ENCODE assay signal across 10 cellular contexts in the genomic region with DNA sequence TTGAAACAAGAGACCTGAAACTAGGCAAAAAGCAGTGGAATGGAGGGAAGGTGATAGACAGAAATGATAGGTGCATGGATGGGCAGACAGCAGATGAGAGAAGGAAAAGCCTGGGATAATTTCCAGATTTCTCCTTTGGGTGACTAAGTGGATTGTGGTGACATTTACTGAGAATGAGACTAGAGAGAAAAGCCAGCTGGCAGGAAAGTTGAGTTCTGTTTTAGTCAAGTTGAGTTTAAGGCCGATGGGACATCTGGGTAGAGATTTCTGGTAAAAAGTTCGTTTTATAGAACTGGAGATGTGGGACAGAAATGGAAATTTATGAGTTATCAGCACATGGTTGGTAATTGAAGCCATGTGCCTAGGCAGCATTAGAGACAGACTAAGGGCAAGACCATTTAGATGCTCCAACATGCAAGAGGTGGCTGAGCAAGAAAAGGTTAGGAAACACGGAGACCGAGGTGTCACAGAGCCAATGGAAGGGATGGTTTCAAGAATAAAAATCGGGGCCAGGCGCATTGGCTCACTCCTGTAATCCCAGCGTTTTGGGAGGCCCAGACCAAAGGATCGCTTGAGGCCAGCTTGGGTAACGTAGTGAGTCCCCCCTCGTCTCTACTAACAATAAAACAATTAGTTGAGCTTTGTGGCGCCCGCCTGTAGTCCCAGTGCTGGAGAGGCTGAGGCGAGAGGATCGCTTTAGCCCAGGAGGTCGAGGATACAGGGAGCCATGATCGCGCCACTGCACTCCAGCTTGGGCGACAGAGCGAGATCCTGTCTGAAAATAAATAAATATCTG. TPM values are rescaled to one million over a fixed set of nuclear protein-coding genes. Genes with fewer than 3 reads are reported as not detected.
DNase-seq lines count a peak whose midpoint lies in the region; ATAC-seq, FAIRE-seq and TF ChIP-seq lines count a peak whose summit lies in the region.
"Had no signal": no experiment of that assay in that cellular context is flagged by ENCODE, and none has a peak within 500 bp of the region (broad histone marks: within the 10 kb centered on the region; RNA-seq: fewer than 3 reads in every experiment).

No MANE protein-coding gene starts in this region.

- POLR2A ChIA-PET in activated naive CD8-positive, alpha-beta T cell treated with anti-CD3 and anti-CD28 coated beads, Interleukin-2, amount 10 ng/mL, durations not matched to agents 7 days and 5 days (lab: Charles Lee), result no interaction called here
- POLR2A ChIA-PET in HepG2 (lab: Yijun Ruan, JAX), result no interaction called here

- H3K27ac Mint-ChIP-seq in activated naive CD8-positive, alpha-beta T cell treated with anti-CD3 and anti-CD28 coated beads, Interleukin-2, amount 10 ng/mL, durations not matched to agents 7 days and 5 days, result peak overlapping the region; percentile 83

- H3K79me2 ChIP-seq in HepG2 (ENCODE audit: insufficient read depth, low read length), result no peaks in the 10 kb centered on the region

- H3K36me3 Mint-ChIP-seq in activated naive CD8-positive, alpha-beta T cell treated with anti-CD3 and anti-CD28 coated beads, Interleukin-2, amount 10 ng/mL, durations not matched to agents 7 days and 5 days, result peaks cover 3% of the 10 kb centered on the region

- WGBS in HepG2 (ENCODE audit: low lambda C conversion rate), result 86% methylated on average over 17 of the region's 19 CpGs
- 82% methylated on average over 19 of the region's 19 CpGs for WGBS in urinary bladder

- no peaks in the 10 kb centered on the region for H3K36me3 ChIP-seq in cardiac muscle cell
- H3K36me3 ChIP-seq in HepG2 (replicated peaks in 1 of 2; ENCODE audit: control insufficient read depth in 1 of 2, insufficient read depth in 2 of 2, low read length in 2 of 2), result no peaks in the 10 kb centered on the region
- H3K36me3 ChIP-seq in urinary bladder (ENCODE audit: insufficient read depth), result no peaks in the 10 kb centered on the region

- no peak for ATAC-seq in left cardiac atrium
- no peak for ATAC-seq in activated naive CD8-positive, alpha-beta T cell treated with anti-CD3 and anti-CD28 coated beads, Interleukin-2, amount 10 ng/mL, durations not matched to agents 7 days and 5 days (ENCODE audit: low read depth)
- ATAC-seq in HepG2, result no peak
- no peak for ATAC-seq in HG02798 (IDR thresholded peaks at IDR 0.05; ENCODE audit: poor library complexity, unreplicated experiment)
- ATAC-seq in activated CD4-positive, CD25-positive, alpha-beta regulatory T cell treated with anti-CD3 and anti-CD28 coated beads, Interleukin-2, amount 50 U/mL, for 24 hours, result no peak
- ATAC-seq in GM18511 (IDR thresholded peaks at IDR 0.05; ENCODE audit: unreplicated experiment), result no peak

- H3K4me1 Mint-ChIP-seq in activated naive CD8-positive, alpha-beta T cell treated with anti-CD3 and anti-CD28 coated beads, Interleukin-2, amount 10 ng/mL, durations not matched to agents 7 days and 5 days, result peaks cover 14% of the 10 kb centered on the region

- H3K9me3 ChIP-seq in cardiac muscle cell (ENCODE audit: low read depth) (no peaks in the 10 kb centered on the region), HepG2 (ENCODE audit: low read length) (no peaks in the 10 kb centered on the region)
- H3K9me3 ChIP-seq: mucosa of descending colon had no signal

- no peak overlapping the region for H2AFZ ChIP-seq in HepG2 (ENCODE audit: low read length)

- intact Hi-C loops in left cardiac atrium (cut with DNase I), result loop anchor here (5.0 to 10.0 kb wide), 2 partner anchors 42 to 64 kb away; no protein-coding TSS in a partner anchor
- intact Hi-C loops in HepG2 (cut with micrococcal nuclease; ENCODE audit: unreplicated experiment), result no loop called here

- no peak for TF ChIP-seq POLR2A in HepG2 (IDR thresholded peaks at IDR 0.05; ENCODE audit: insufficient read depth in 1 of 2, low read depth in 2 of 2, low read length in 2 of 2)

- TF ChIP-seq RAD21 in HepG2 (CRISPR knock-in tag; IDR thresholded peaks at IDR 0.05), result no peak

- H3K27ac ChIP-seq in cardiac muscle cell, result no peak overlapping the region
- no peak overlapping the region for H3K27ac ChIP-seq in HepG2 (ENCODE audit: extremely low read length, insufficient read depth, low read length)
- peak overlapping the region; percentile 30 for H3K27ac ChIP-seq in urinary bladder (ENCODE audit: low read depth)

- H3K4me1 ChIP-seq in cardiac muscle cell (ENCODE audit: low read depth) (no peaks in the 10 kb centered on the region), HepG2 (ENCODE audit: insufficient read depth, low read length) (peaks cover 19% of the 10 kb centered on the region), urinary bladder (ENCODE audit: insufficient read depth) (no peaks in the 10 kb centered on the region)

- FAIRE-seq in HepG2 (lab: Jason Lieb, UNC), result no peak

- H3K9ac ChIP-seq in HepG2 (ENCODE audit: insufficient read depth, low read depth, low read length), result no peak overlapping the region

- H3K4me3 ChIP-seq in cardiac muscle cell, result peak overlapping the region; percentile 55
- H3K4me3 ChIP-seq in HepG2 (replicated peaks in 1 of 3; ENCODE audit: insufficient read depth in 1 of 3, low read depth in 2 of 3, low read length in 3 of 3), result no peak overlapping the region
- H3K4me3 ChIP-seq in urinary bladder (ENCODE audit: low read depth, low read length), result peak overlapping the region; percentile 94

- H3K4me2 ChIP-seq in HepG2 (ENCODE audit: low read depth, low read length), result no peak overlapping the region

- no peak for DNase-seq in cardiac muscle cell (ENCODE audit: low read depth in 1 of 2, low spot score in 1 of 2)
- DNase-seq in left cardiac atrium, result no peak
- no peak for DNase-seq in activated naive CD8-positive, alpha-beta T cell treated with anti-CD3 and anti-CD28 coated beads, Interleukin-2, amount 10 ng/mL, durations not matched to agents 7 days and 5 days
- DNase-seq in HepG2 (ENCODE audit: low spot score), result no peak
- DNase-seq: effector memory CD4-positive, alpha-beta T cell had no signal

- no peaks in the 10 kb centered on the region for H4K20me1 ChIP-seq in HepG2 (ENCODE audit: insufficient read depth, low read length)

- in situ Hi-C loops in HepG2 (cut with HindIII; ENCODE audit: extremely low pct_ligation_motif_present, low pct_unique_long_range_greater_than_20kb), result no loop called here

- H3K27me3 Mint-ChIP-seq in activated naive CD8-positive, alpha-beta T cell treated with anti-CD3 and anti-CD28 coated beads, Interleukin-2, amount 10 ng/mL, durations not matched to agents 7 days and 5 days, result peaks cover 6% of the 10 kb centered on the region

- CTCF ChIA-PET in HepG2 (lab: Yijun Ruan, JAX; ENCODE audit: low intra/inter-chr PET ratio, low total read pairs), result no interaction called here

- peak overlapping the region; percentile 89 for H3K4me3 Mint-ChIP-seq in activated naive CD8-positive, alpha-beta T cell treated with anti-CD3 and anti-CD28 coated beads, Interleukin-2, amount 10 ng/mL, durations not matched to agents 7 days and 5 days

- H3K27me3 ChIP-seq in cardiac muscle cell, result peaks cover 20% of the 10 kb centered on the region
- H3K27me3 ChIP-seq in HepG2 (ENCODE audit: control insufficient read depth in 1 of 2, insufficient read depth in 2 of 2, low read length in 2 of 2), result peaks cover 8 to 44% of the 10 kb centered on the region in 2 experiments; a peak in 4 of 5 replicates

- TF ChIP-seq CTCF in cardiac muscle cell (IDR thresholded peaks at IDR 0.05; ENCODE audit: low read depth, low read length) (no peak), HepG2 (CRISPR knock-in tag; IDR thresholded peaks at IDR 0.05) (no peak)

- no TSS peak for BruUV-seq in HepG2 (replicated peaks; lab: Mats Ljungman, UMichigan)

- TF ChIP-seq EP300 in HepG2 (IDR thresholded peaks at IDR 0.05; ENCODE audit: low read depth in 2 of 2, low read length in 2 of 2) (no peak), HepG2 (CRISPR knock-in tag; IDR thresholded peaks at IDR 0.05; ENCODE audit: borderline replicate concordance) (no peak)

- H3K9me3 Mint-ChIP-seq in activated naive CD8-positive, alpha-beta T cell treated with anti-CD3 and anti-CD28 coated beads, Interleukin-2, amount 10 ng/mL, durations not matched to agents 7 days and 5 days, result peaks cover 5% of the 10 kb centered on the region

RNA-seq across cellular contexts. Expression of a gene that starts 9.6 kb away (rescaled TPM):
- total RNA-seq in cardiac muscle cell (3.8 and 11.2 TPM in 2 replicates), left cardiac atrium (1 to 10 TPM; 4.0 to 8.8 TPM), HepG2 (2016; rRNA removed; fragmentation: Illumina TruSeq; extraction: Trizol) (0.06 and 0.13 TPM in 2 replicates), urinary bladder (36.4 TPM)
- polyA plus RNA-seq in cardiac muscle cell (2.0 and 3.2 TPM in 2 replicates), HepG2 (2011; rRNA removed) (0.01 and 0.05 TPM in 2 replicates), urinary bladder (3.4 TPM)
- 10 to 100 TPM; 18.9 to 19.1 TPM for total RNA-seq in activated naive CD8-positive, alpha-beta T cell treated with anti-CD3 and anti-CD28 coated beads, Interleukin-2, amount 10 ng/mL, durations not matched to agents 7 days and 5 days
- not detected in 2 replicates for total RNA-seq in HepG2 (2016; cell fraction: cytosol; rRNA removed; fragmentation: Illumina TruSeq; extraction: Trizol; ENCODE audit: low read depth)
- total RNA-seq in HepG2 (2016; cell fraction: insoluble cytoplasmic fraction; rRNA removed; fragmentation: Illumina TruSeq; extraction: Trizol), result 0.02 and 0.04 TPM in 2 replicates
- 0.09 TPM in 1 of 2 replicates, not detected in the other for total RNA-seq in HepG2 (2016; cell fraction: membrane; rRNA removed; fragmentation: Illumina TruSeq; extraction: Trizol)
- total RNA-seq in HepG2 (2016; cell fraction: nucleus; rRNA removed; fragmentation: Illumina TruSeq; extraction: Trizol), result 0.09 and 0.60 TPM in 2 replicates
- polyA plus RNA-seq in HepG2 (2011; cell fraction: cytosol; rRNA removed), result 0.01 and 0.04 TPM in 2 replicates
- polyA plus RNA-seq in HepG2 (2011; cell fraction: nucleus; rRNA removed), result 0.09 and 0.10 TPM in 2 replicates
- polyA plus RNA-seq in HepG2 (2012), result 0.01 TPM in 2 replicates
- not detected in 2 replicates for polyA plus RNA-seq in HepG2 (2016; cell fraction: cytosol; fragmentation: Illumina TruSeq; extraction: Trizol; ENCODE audit: low read depth)
- 0.03 and 0.04 TPM in 2 replicates for polyA plus RNA-seq in HepG2 (2016; cell fraction: insoluble cytoplasmic fraction; fragmentation: Illumina TruSeq; extraction: Trizol; ENCODE audit: low read depth)
- polyA plus RNA-seq in HepG2 (2016; cell fraction: membrane; fragmentation: Illumina TruSeq; extraction: Trizol; ENCODE audit: low read depth), result 0.16 TPM in 1 of 2 replicates, not detected in the other
- 0.07 and 0.16 TPM in 2 replicates for polyA plus RNA-seq in HepG2 (2016; cell fraction: nucleus; fragmentation: Illumina TruSeq; extraction: Trizol; ENCODE audit: insufficient read depth, low read depth)
- polyA minus RNA-seq in HepG2 (2011; rRNA and poly(A)+ RNA removed; ENCODE audit: low replicate concordance), result 0.18 and 12.6 TPM in 2 replicates
- polyA minus RNA-seq in HepG2 (2011; cell fraction: cytosol; rRNA and poly(A)+ RNA removed), result under 0.01 and 0.10 TPM in 2 replicates
- polyA minus RNA-seq in HepG2 (2011; cell fraction: nucleus; rRNA and poly(A)+ RNA removed), result 0.12 and 0.39 TPM in 2 replicates

Comparison
In these comparisons a context has a peak if more than half of its experiments do, and no peak if none do; other contexts are left out.
1. H3K4me3 ChIP-seq: peak in cardiac muscle cell (single experiment) and urinary bladder (single experiment); none in HepG2 (0 of 3).